Comparison of ENCODE assay signal across 1 cellular context in the genomic region with DNA sequence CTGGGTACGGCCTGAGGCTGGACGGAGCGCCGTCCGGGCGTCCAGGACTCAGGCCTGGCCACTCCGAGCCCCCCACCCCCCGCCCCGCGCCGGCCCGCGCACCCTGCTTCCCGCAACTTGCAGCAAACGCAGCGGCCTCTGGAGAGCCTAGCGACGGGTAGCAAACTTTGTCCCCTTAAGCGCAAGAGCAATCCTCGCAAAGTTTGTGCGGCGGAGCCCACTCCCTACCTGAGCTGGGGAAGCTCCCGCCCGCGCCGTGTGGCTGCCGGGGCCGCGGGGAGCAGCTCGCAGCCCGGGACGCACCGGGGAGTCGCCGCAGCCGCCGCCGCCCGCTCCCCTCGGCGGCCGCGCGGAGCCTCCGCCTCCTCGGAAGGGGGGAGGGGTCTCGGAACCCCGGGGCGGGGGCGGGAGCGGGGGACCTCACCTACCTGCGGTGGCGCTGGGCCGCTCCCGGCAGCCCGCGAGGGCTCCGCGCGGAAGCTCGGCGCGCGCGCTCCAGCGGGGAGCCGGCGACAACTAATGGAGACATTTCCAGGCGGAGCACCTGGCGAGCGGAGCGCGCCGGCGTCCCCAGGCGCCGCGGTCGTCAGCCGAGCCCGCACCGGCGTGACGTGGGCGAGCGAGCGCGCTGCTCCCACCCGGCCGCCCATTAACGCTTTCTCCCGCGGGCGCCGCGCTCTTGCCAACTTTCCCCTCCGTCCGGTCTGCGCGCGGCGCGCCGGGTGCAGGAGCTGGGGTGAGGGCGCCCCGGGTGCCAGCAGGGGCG.
TF ChIP-seq lines count a peak whose summit lies in the region.

No MANE protein-coding gene starts in this region.

TF ChIP-seq in H1, 55 proteins besides CTCF, POLR2A, EP300 and RAD21 (continued from another document):
- TF ChIP-seq, protein P1, sequence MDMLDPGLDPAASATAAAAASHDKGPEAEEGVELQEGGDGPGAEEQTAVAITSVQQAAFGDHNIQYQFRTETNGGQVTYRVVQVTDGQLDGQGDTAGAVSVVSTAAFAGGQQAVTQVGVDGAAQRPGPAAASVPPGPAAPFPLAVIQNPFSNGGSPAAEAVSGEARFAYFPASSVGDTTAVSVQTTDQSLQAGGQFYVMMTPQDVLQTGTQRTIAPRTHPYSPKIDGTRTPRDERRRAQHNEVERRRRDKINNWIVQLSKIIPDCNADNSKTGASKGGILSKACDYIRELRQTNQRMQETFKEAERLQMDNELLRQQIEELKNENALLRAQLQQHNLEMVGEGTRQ (IDR thresholded peaks at IDR 0.05; ENCODE audit: low read length), result no peak
- peak; percentile 65 for TF ChIP-seq SUZ12 (IDR thresholded peaks at IDR 0.05; ENCODE audit: low read length)
- TF ChIP-seq CTBP2 (IDR thresholded peaks at IDR 0.05; ENCODE audit: borderline replicate concordance, insufficient read depth, insufficient read length, low read length), result peak; percentile 18
- peak; percentile 36 for TF ChIP-seq RNF2 (IDR thresholded peaks at IDR 0.05; ENCODE audit: borderline replicate concordance, low read depth, low read length, missing control alignments, poor library complexity, severe bottlenecking)
